14 cellular contexts compared by ENCODE assay signal in the genomic region with DNA sequence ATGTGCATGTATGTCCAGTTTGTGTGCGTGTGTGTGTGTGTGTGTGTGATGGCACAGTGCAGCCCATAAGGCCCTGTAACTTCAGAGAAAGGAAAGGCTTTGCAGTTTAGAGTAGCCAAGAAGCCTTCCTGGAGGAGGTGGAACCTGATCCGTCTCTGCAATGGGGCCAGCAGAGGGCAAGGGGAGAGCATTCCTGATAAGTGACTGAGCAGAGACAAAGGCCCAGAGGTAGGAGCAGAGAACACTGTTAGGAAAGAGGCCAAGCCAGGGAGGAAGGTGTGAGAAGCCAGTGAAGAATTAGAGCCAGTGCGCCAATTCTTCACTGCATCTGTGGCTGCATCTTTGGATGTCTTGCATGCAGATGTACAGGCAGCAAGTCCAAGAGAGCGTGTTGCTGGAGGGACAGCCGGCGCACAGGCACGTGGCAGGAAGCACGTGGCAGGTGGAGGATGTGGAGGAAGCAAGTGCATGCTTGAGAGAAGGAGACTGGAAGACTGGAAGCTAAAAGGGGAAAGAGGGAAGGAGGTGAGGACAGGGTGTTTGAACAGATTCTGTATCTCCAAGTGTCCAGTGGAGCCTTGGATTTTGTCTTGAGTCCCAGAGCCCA.
DNase-seq lines count a peak whose midpoint lies in the region; ATAC-seq, FAIRE-seq and TF ChIP-seq lines count a peak whose summit lies in the region.
"Had no signal": no experiment of that assay in that cellular context is flagged by ENCODE, and none has a peak within 500 bp of the region (broad histone marks: within the 10 kb centered on the region; RNA-seq: fewer than 3 reads in every experiment).

No MANE protein-coding gene starts in this region.

- H3K9me2 ChIP-seq in GM23338 (ENCODE audit: insufficient read depth), result no peaks in the 10 kb centered on the region

- peaks cover 21% of the 10 kb centered on the region for H3K4me1 Mint-ChIP-seq in GM23338
- H3K4me1 Mint-ChIP-seq in activated CD8-positive, alpha-beta T cell treated with anti-CD3 and anti-CD28 coated beads, Interleukin-2, amount 10 ng/mL, durations not matched to agents 7 days and 5 days (ENCODE audit: low read depth), result peaks cover 6% of the 10 kb centered on the region

- 0 out of 4 replicates have a peak, but pooled peaks of 1 of the 2 experiments have one; percentile 8 for TF ChIP-seq CTCF in GM23338 (conservative IDR thresholded peaks at IDR 0.05; ENCODE audit: low read depth in 2 of 2)
- TF ChIP-seq CTCF in keratinocyte (optimal IDR thresholded peaks at IDR 0.05 in 1 of 3, IDR thresholded peaks at IDR 0.05 in 1 of 3, conservative IDR thresholded peaks at IDR 0.05 in 1 of 3; ENCODE audit: extremely low read depth in 1 of 3, insufficient read depth in 2 of 3, low read length in 3 of 3), result peak in 1 of 3 experiments; percentile 13

- peaks cover 16% of the 10 kb centered on the region for H3K27me3 Mint-ChIP-seq in GM23338 (ENCODE audit: insufficient read depth, low read depth, poor library complexity)
- H3K27me3 Mint-ChIP-seq in activated CD8-positive, alpha-beta T cell treated with anti-CD3 and anti-CD28 coated beads, Interleukin-2, amount 10 ng/mL, durations not matched to agents 7 days and 5 days (ENCODE audit: low read depth), result no peaks in the 10 kb centered on the region

- H3K36me3 Mint-ChIP-seq in GM23338 (ENCODE audit: low read depth), result no peaks in the 10 kb centered on the region; the same call in 2 of the 3 replicates
- no peaks in the 10 kb centered on the region for H3K36me3 Mint-ChIP-seq in activated CD8-positive, alpha-beta T cell treated with anti-CD3 and anti-CD28 coated beads, Interleukin-2, amount 10 ng/mL, durations not matched to agents 7 days and 5 days (ENCODE audit: low read depth)
- H3K36me3 Mint-ChIP-seq: immature natural killer cell had no signal

- H4K20me1 ChIP-seq in GM23338 (replicated peaks; ENCODE audit: insufficient read depth), result no peaks in the 10 kb centered on the region; the same call in 1 of the 2 replicates
- no peaks in the 10 kb centered on the region for H4K20me1 ChIP-seq in keratinocyte (ENCODE audit: control insufficient read depth, extremely low read depth, insufficient read depth, low read length)

- no peaks in the 10 kb centered on the region for H3F3A ChIP-seq in GM23338 (replicated peaks; ENCODE audit: low read depth)

- no peaks in the 10 kb centered on the region for H3K27me3 ChIP-seq in GM23338 (ENCODE audit: insufficient read depth)
- H3K27me3 ChIP-seq in keratinocyte (ENCODE audit: control insufficient read depth, extremely low read depth, insufficient read depth, low read length), result no peaks in the 10 kb centered on the region

- H3K4me3 Mint-ChIP-seq in GM23338, result no peak overlapping the region
- no peak overlapping the region for H3K4me3 Mint-ChIP-seq in activated CD8-positive, alpha-beta T cell treated with anti-CD3 and anti-CD28 coated beads, Interleukin-2, amount 10 ng/mL, durations not matched to agents 7 days and 5 days
- H3K4me3 Mint-ChIP-seq: immature natural killer cell had no signal

- CTCF ChIA-PET in activated CD8-positive, alpha-beta T cell treated with anti-CD3 and anti-CD28 coated beads, Interleukin-2, amount 10 ng/mL, durations not matched to agents 7 days and 5 days (lab: Charles Lee), result no interaction called here

- H3K79me2 ChIP-seq in GM23338 (replicated peaks; ENCODE audit: insufficient read depth) (no peaks in the 10 kb centered on the region), keratinocyte (ENCODE audit: control insufficient read depth, insufficient read depth, low read length) (no peaks in the 10 kb centered on the region)

- no peak overlapping the region for H3K4me3 ChIP-seq in GM23338
- H3K4me3 ChIP-seq in keratinocyte (ENCODE audit: control insufficient read depth in 2 of 3, extremely low read depth in 1 of 3, insufficient read depth in 2 of 3, low read depth in 1 of 3, low read length in 3 of 3), result no peak overlapping the region
- H3K4me3 ChIP-seq: GM12878 had no signal

- no peak overlapping the region for H3K27ac Mint-ChIP-seq in GM23338
- H3K27ac Mint-ChIP-seq in activated CD8-positive, alpha-beta T cell treated with anti-CD3 and anti-CD28 coated beads, Interleukin-2, amount 10 ng/mL, durations not matched to agents 7 days and 5 days, result no peak overlapping the region
- H3K27ac Mint-ChIP-seq: immature natural killer cell had no signal

- H3K9me1 ChIP-seq in keratinocyte (ENCODE audit: control insufficient read depth, extremely low read depth, insufficient read depth, low read length), result no peaks in the 10 kb centered on the region

- peak; percentile 96 for FAIRE-seq in keratinocyte (lab: Jason Lieb, UNC)
- FAIRE-seq: GM12878 had no signal

- peak; percentile 16 for DNase-seq in A172 (ENCODE audit: low spot score)
- DNase-seq in GM23338 (ENCODE audit: low spot score), result peak; percentile 49
- peak; percentile 22 for DNase-seq in activated CD8-positive, alpha-beta T cell treated with anti-CD3 and anti-CD28 coated beads, Interleukin-2, amount 10 ng/mL, durations not matched to agents 7 days and 5 days
- DNase-seq in keratinocyte (ENCODE audit: low read depth, low spot score), result peak; percentile 13
- no peak for DNase-seq in RPMI8226
- DNase-seq in HUDEP-2 (lab: John Stamatoyannopoulos, UW; ENCODE audit: unreplicated experiment in 76 of 76), result no peak
- no peak for DNase-seq in LoVo (ENCODE audit: low spot score)
- no peak for DNase-seq in GM03348 (ENCODE audit: low spot score)
- DNase-seq: activated CD4-positive, CD25-positive, alpha-beta regulatory T cell treated with anti-CD3 and anti-CD28 coated beads, Interleukin-2, amount 50 U/mL, for 72 hours; cortex of kidney; immature natural killer cell; MM.1S; NCI-H2171 treated with DMSO at 0.1 percent for 48 hours had no signal

- H3K4me2 ChIP-seq in GM23338 (no peak overlapping the region), keratinocyte (ENCODE audit: control insufficient read depth, extremely low read depth, insufficient read depth, low read depth, low read length) (no peak overlapping the region)

- peaks cover 4% of the 10 kb centered on the region; the same call in 1 of the 2 replicates for H3K4me1 ChIP-seq in GM23338 (ENCODE audit: insufficient read depth)
- peaks cover 35% of the 10 kb centered on the region for H3K4me1 ChIP-seq in keratinocyte (ENCODE audit: control insufficient read depth, extremely low read depth, insufficient read depth, low read length)

- no peaks in the 10 kb centered on the region for H3K9me3 Mint-ChIP-seq in GM23338
- no peaks in the 10 kb centered on the region for H3K9me3 Mint-ChIP-seq in activated CD8-positive, alpha-beta T cell treated with anti-CD3 and anti-CD28 coated beads, Interleukin-2, amount 10 ng/mL, durations not matched to agents 7 days and 5 days (ENCODE audit: insufficient read depth)
- H3K9me3 Mint-ChIP-seq: immature natural killer cell had no signal

- no peak overlapping the region for H3K27ac ChIP-seq in GM23338 (ENCODE audit: low read depth)
- H3K27ac ChIP-seq in keratinocyte (ENCODE audit: control insufficient read depth, insufficient read depth, low read length), result no peak overlapping the region

- dilution Hi-C loops in keratinocyte (cut with MboI; ENCODE audit: extremely low pct_ligation_motif_present, low sequenced_read_pairs), result no loop called here

- ATAC-seq in GM23338, result peak; percentile 88
- no peak for ATAC-seq in activated CD8-positive, alpha-beta T cell treated with anti-CD3 and anti-CD28 coated beads, Interleukin-2, amount 10 ng/mL, durations not matched to agents 7 days and 5 days
- ATAC-seq: GM12878 had no signal

- H3K36me3 ChIP-seq in GM23338 (ENCODE audit: insufficient read depth) (no peaks in the 10 kb centered on the region), keratinocyte (ENCODE audit: control insufficient read depth in 2 of 2, extremely low read depth in 1 of 2, insufficient read depth in 2 of 2, low read length in 2 of 2) (peaks cover 0 to 1% of the 10 kb centered on the region in 2 experiments)

- no peaks in the 10 kb centered on the region for H3K9me3 ChIP-seq in keratinocyte (ENCODE audit: control insufficient read depth, low read depth, low read length)

- H2AFZ ChIP-seq in GM23338 (no peak overlapping the region), keratinocyte (ENCODE audit: control insufficient read depth, low read length) (no peak overlapping the region)

- POLR2A ChIA-PET in activated CD8-positive, alpha-beta T cell treated with anti-CD3 and anti-CD28 coated beads, Interleukin-2, amount 10 ng/mL, durations not matched to agents 7 days and 5 days (lab: Charles Lee), result no interaction called here

- H3K9ac ChIP-seq in keratinocyte (ENCODE audit: control insufficient read depth, extremely low read depth, insufficient read depth, low read length), result no peak overlapping the region

Comparison
In these comparisons a context has a peak if more than half of its experiments do, and no peak if none do; other contexts are left out.
1. DNase-seq: peak in A172 (single experiment), GM23338 (single experiment), activated CD8-positive, alpha-beta T cell treated with anti-CD3 and anti-CD28 coated beads, Interleukin-2, amount 10 ng/mL, durations not matched to agents 7 days and 5 days (single experiment) and keratinocyte (single experiment); none in RPMI8226 (single experiment), HUDEP-2 (0 of 76), LoVo (single experiment) and GM03348 (single experiment).